22 cellular contexts compared by ENCODE assay signal in genomic region chr19:30089086-30089665, GRCh38.
"Had no signal": no experiment of that assay in that cellular context is flagged by ENCODE, and none has a peak within 500 bp of the region (broad histone marks: within the 10 kb centered on the region; RNA-seq: fewer than 3 reads in every experiment).

No MANE protein-coding gene starts in this region.

- H3K4me3 ChIP-seq: coronary artery, heart left ventricle, lower lobe of right lung, psoas muscle, stomach, thoracic aorta, transverse colon had no signal

- H3K9me3 ChIP-seq: heart left ventricle, lower lobe of right lung, psoas muscle, stomach, thoracic aorta, transverse colon had no signal

- H3K9ac ChIP-seq: parathyroid adenoma had no signal

- H3K27ac ChIP-seq: coronary artery, heart left ventricle, lower lobe of right lung, parathyroid adenoma, psoas muscle, stomach, thoracic aorta, transverse colon had no signal

- H3K27me3 ChIP-seq: heart left ventricle, transverse colon had no signal

- ATAC-seq: heart left ventricle, left lobe of liver, lower lobe of right lung, natural killer cell, psoas muscle, sciatic nerve had no signal

- FAIRE-seq: endothelial cell of umbilical vein, islet of Langerhans had no signal

- H3K4me1 ChIP-seq: lower lobe of right lung, parathyroid adenoma, psoas muscle, stomach, transverse colon had no signal

- DNase-seq: effector CD4-positive, alpha-beta T cell; endodermal cell; erythroblast; foreskin melanocyte; hypothalamus; lower lobe of right lung; natural killer cell; nucleus accumbens; retina; stimulated activated naive CD4-positive, alpha-beta T cell; stomach; substantia nigra; transverse colon had no signal

- H3K36me3 ChIP-seq: heart left ventricle, lower lobe of right lung, stomach, thoracic aorta, transverse colon had no signal
